ENCODE assay signal across 12 cellular contexts in genomic region chr6:33577718-33578117, GRCh38. TPM values are rescaled to one million over a fixed set of nuclear protein-coding genes. Genes with fewer than 3 reads are reported as not detected.
DNase-seq lines count a peak whose midpoint lies in the region; ATAC-seq lines count a peak whose summit lies in the region.
"Had no signal": no experiment of that assay in that cellular context is flagged by ENCODE, and none has a peak within 500 bp of the region (broad histone marks: within the 10 kb centered on the region; RNA-seq: fewer than 3 reads in every experiment).

No MANE protein-coding gene starts in this region.

- peak overlapping the region; percentile 86 for H3K4me3 Mint-ChIP-seq in activated naive CD4-positive, alpha-beta T cell treated with anti-CD3 and anti-CD28 coated beads for 36 hours
- H3K4me3 Mint-ChIP-seq in T-helper 2 cell treated with Interferon-gamma antibody and Interleukin-4, amounts not matched to agents 5 μg/mL and 100 μg/mL, for 36 hours = peak overlapping the region; percentile 97
- H3K4me3 Mint-ChIP-seq in immature natural killer cell = peak overlapping the region; percentile 17 to 94 (median 90)

- ATAC-seq in sciatic nerve = no peak

- H3K36me3 ChIP-seq in subcutaneous abdominal adipose tissue (ENCODE audit: control insufficient read depth in 5 of 5, insufficient read depth in 5 of 5, low read length in 5 of 5) = peaks cover 3 to 38% (median 31%) of the 10 kb centered on the region in 5 donors
- H3K36me3 ChIP-seq: neural progenitor cell had no signal

- H3K9me3 Mint-ChIP-seq in activated naive CD4-positive, alpha-beta T cell treated with anti-CD3 and anti-CD28 coated beads for 36 hours = no peaks in the 10 kb centered on the region
- H3K9me3 Mint-ChIP-seq in T-helper 2 cell treated with Interferon-gamma antibody and Interleukin-4, amounts not matched to agents 5 μg/mL and 100 μg/mL, for 36 hours = no peaks in the 10 kb centered on the region
- no peaks in the 10 kb centered on the region for H3K9me3 Mint-ChIP-seq in immature natural killer cell
- H3K9me3 Mint-ChIP-seq: neural progenitor cell had no signal

- H3K27me3 Mint-ChIP-seq in activated naive CD4-positive, alpha-beta T cell treated with anti-CD3 and anti-CD28 coated beads for 36 hours (ENCODE audit: low read depth) = no peaks in the 10 kb centered on the region
- H3K27me3 Mint-ChIP-seq in T-helper 2 cell treated with Interferon-gamma antibody and Interleukin-4, amounts not matched to agents 5 μg/mL and 100 μg/mL, for 36 hours (ENCODE audit: low read depth) = no peaks in the 10 kb centered on the region
- H3K27me3 Mint-ChIP-seq in immature natural killer cell (ENCODE audit: low read depth in 3 of 3) = peaks cover 2 to 4% (median 4%) of the 10 kb centered on the region in 3 donors

- peaks cover 33% of the 10 kb centered on the region for H3K36me3 Mint-ChIP-seq in activated naive CD4-positive, alpha-beta T cell treated with anti-CD3 and anti-CD28 coated beads for 36 hours (ENCODE audit: low read depth)
- peaks cover 51% of the 10 kb centered on the region for H3K36me3 Mint-ChIP-seq in T-helper 2 cell treated with Interferon-gamma antibody and Interleukin-4, amounts not matched to agents 5 μg/mL and 100 μg/mL, for 36 hours (ENCODE audit: low read depth)
- H3K36me3 Mint-ChIP-seq in immature natural killer cell = peaks cover 4 to 24% (median 9%) of the 10 kb centered on the region in 3 donors

- DNase-seq in activated naive CD4-positive, alpha-beta T cell treated with anti-CD3 and anti-CD28 coated beads for 36 hours = no peak
- no peak for DNase-seq in activated naive CD4-positive, alpha-beta T cell treated with Interleukin-2 at 50 U/mL for 16 hours
- DNase-seq in T-helper 2 cell treated with Interferon-gamma antibody and Interleukin-4, amounts not matched to agents 5 μg/mL and 100 μg/mL, for 36 hours (ENCODE audit: low spot score) = no peak
- DNase-seq in immature natural killer cell = no peak
- DNase-seq in sciatic nerve (ENCODE audit: low spot score) = no peak
- no peak for DNase-seq in HPDE6-E6E7 (ENCODE audit: extremely low spot score)
- DNase-seq in NCI-H1417 treated with DMSO at 0.1 percent for 48 hours (lab: John Stamatoyannopoulos, UW) = no peak
- DNase-seq: activated CD8-positive, alpha-beta memory T cell treated with anti-CD3 and anti-CD28 coated beads, Interleukin-2, amount 50 U/mL, for 4 hours; NCI-H345; SK-N-SH had no signal

- peak overlapping the region in 2 of 5 donors; percentile 35 to 66 for H3K9ac ChIP-seq in subcutaneous abdominal adipose tissue (ENCODE audit: low read length in 5 of 5)
- H3K9ac ChIP-seq: neural progenitor cell, SK-N-SH had no signal

- intact Hi-C loops in activated naive CD4-positive, alpha-beta T cell treated with anti-CD3 and anti-CD28 coated beads for 36 hours (cut with micrococcal nuclease) = loop anchor here (10.0 kb wide), 3 partner anchors 303 to 603 kb away; partner anchors contain the start of genes B3GALT4, HSD17B8, RING1 and RPS18
- intact Hi-C loops in sciatic nerve (cut with DNase I) = loop anchor here (10.0 kb wide), 1 partner anchor 123 kb away; the partner anchor contains the start of gene ZBTB9

- H3K27me3 ChIP-seq in subcutaneous abdominal adipose tissue (ENCODE audit: control insufficient read depth in 5 of 5, insufficient read depth in 4 of 5, low read length in 5 of 5) = no peaks in the 10 kb centered on the region
- H3K27me3 ChIP-seq: neural progenitor cell had no signal

- peaks cover 35% of the 10 kb centered on the region for H3K4me1 Mint-ChIP-seq in activated naive CD4-positive, alpha-beta T cell treated with anti-CD3 and anti-CD28 coated beads for 36 hours (ENCODE audit: low read depth)
- peaks cover 23% of the 10 kb centered on the region for H3K4me1 Mint-ChIP-seq in T-helper 2 cell treated with Interferon-gamma antibody and Interleukin-4, amounts not matched to agents 5 μg/mL and 100 μg/mL, for 36 hours (ENCODE audit: low read depth)
- H3K4me1 Mint-ChIP-seq in immature natural killer cell = peaks cover 18 to 25% of the 10 kb centered on the region in 2 donors

- CTCF ChIA-PET in activated naive CD4-positive, alpha-beta T cell treated with anti-CD3 and anti-CD28 coated beads for 36 hours (lab: Charles Lee) = no interaction called here

- H3K4me1 ChIP-seq in subcutaneous abdominal adipose tissue (ENCODE audit: control insufficient read depth in 5 of 5, insufficient read depth in 5 of 5, low read length in 5 of 5) = peaks cover 0 to 39% (median 31%) of the 10 kb centered on the region in 5 donors
- H3K4me1 ChIP-seq: neural progenitor cell had no signal

- H3K4me3 ChIP-seq in subcutaneous abdominal adipose tissue (ENCODE audit: low read depth in 1 of 5, low read length in 5 of 5) = peak overlapping the region in 2 of 5 donors; percentile 11 to 36
- H3K4me3 ChIP-seq: neural progenitor cell had no signal

- H3K9me3 ChIP-seq in subcutaneous abdominal adipose tissue (ENCODE audit: control insufficient read depth in 5 of 5, low read length in 5 of 5) = no peaks in the 10 kb centered on the region
- H3K9me3 ChIP-seq: SK-N-SH had no signal

- H3K27ac ChIP-seq in subcutaneous abdominal adipose tissue (ENCODE audit: low read depth, low read length) = peak overlapping the region; percentile 82
- H3K27ac ChIP-seq: neural progenitor cell had no signal

- peak overlapping the region; percentile 96 for H3K27ac Mint-ChIP-seq in activated naive CD4-positive, alpha-beta T cell treated with anti-CD3 and anti-CD28 coated beads for 36 hours
- H3K27ac Mint-ChIP-seq in T-helper 2 cell treated with Interferon-gamma antibody and Interleukin-4, amounts not matched to agents 5 μg/mL and 100 μg/mL, for 36 hours = peak overlapping the region; percentile 95
- peak overlapping the region; percentile 45 to 100 (median 96) for H3K27ac Mint-ChIP-seq in immature natural killer cell
- H3K27ac Mint-ChIP-seq: neural progenitor cell had no signal

RNA-seq across cellular contexts. Expression of gene BAK1, which starts 2.4 kb away (rescaled TPM):
- 10 to 100 TPM; 38.3 to 41.1 TPM for total RNA-seq in activated naive CD4-positive, alpha-beta T cell treated with anti-CD3 and anti-CD28 coated beads for 36 hours
- 10 to 100 TPM; 26.6 to 46.6 (median 32.4) TPM for polyA plus RNA-seq in immature natural killer cell
- total RNA-seq in sciatic nerve = 10.7 TPM

RNA-seq across cellular contexts. Expression of gene ITPR3, which starts 43.4 kb away (rescaled TPM):
- 10 to 100 TPM; 34.8 to 35.1 TPM for total RNA-seq in activated naive CD4-positive, alpha-beta T cell treated with anti-CD3 and anti-CD28 coated beads for 36 hours
- 1 to 10 TPM in 2 of 3 donors, under 1 TPM in 1; 0.02 to 7.2 (median 1.1) TPM for polyA plus RNA-seq in immature natural killer cell
- 88.6 TPM for total RNA-seq in sciatic nerve
